In genomic region chr20:36277546-36277945, GRCh38 we compare ENCODE assay signal across 27 cellular contexts.
"Had no signal": no experiment of that assay in that cellular context is flagged by ENCODE, and none has a peak within 500 bp of the region (broad histone marks: within the 10 kb centered on the region; RNA-seq: fewer than 3 reads in every experiment).

No MANE protein-coding gene starts in this region.

- H3K36me3 ChIP-seq: brain microvascular endothelial cell, cardiac muscle cell, SJCRH30 had no signal

- ATAC-seq: activated CD4-positive, alpha-beta T cell treated with anti-CD3 and anti-CD28 coated beads for 36 hours; activated CD8-positive, alpha-beta T cell treated with anti-CD3 and anti-CD28 coated beads, Interleukin-2, amount 10 ng/mL, durations not matched to agents 7 days and 5 days; activated naive CD4-positive, alpha-beta T cell treated with anti-CD3 and anti-CD28 coated beads, Interleukin-2, amount 50 U/mL, for 72 hours; activated T-cell treated with anti-CD3 and anti-CD28 coated beads, Interleukin-2, amount 50 U/mL, for 4 hours; Panc1 had no signal

- H3K27me3 ChIP-seq: cardiac muscle cell had no signal

- H3K27ac ChIP-seq: brain microvascular endothelial cell, cardiac muscle cell, SJCRH30, VCaP had no signal

- H3K27ac Mint-ChIP-seq: activated CD4-positive, alpha-beta T cell treated with anti-CD3 and anti-CD28 coated beads for 36 hours; activated CD8-positive, alpha-beta T cell treated with anti-CD3 and anti-CD28 coated beads, Interleukin-2, amount 10 ng/mL, durations not matched to agents 7 days and 5 days had no signal

- H3K4me3 Mint-ChIP-seq: activated CD4-positive, alpha-beta T cell treated with anti-CD3 and anti-CD28 coated beads for 36 hours; activated CD8-positive, alpha-beta T cell treated with anti-CD3 and anti-CD28 coated beads, Interleukin-2, amount 10 ng/mL, durations not matched to agents 7 days and 5 days; activated T-cell treated with anti-CD3 and anti-CD28 coated beads, Interleukin-2, amount 50 U/mL, for 4 hours had no signal

- H3K4me3 ChIP-seq: cardiac muscle cell, SJCRH30 had no signal

- H3K36me3 Mint-ChIP-seq: activated naive CD4-positive, alpha-beta T cell treated with anti-CD3 and anti-CD28 coated beads, Interleukin-2, amount 50 U/mL, for 72 hours had no signal

- H3K4me1 ChIP-seq: SJCRH30 had no signal

- DNase-seq: activated CD4-positive, alpha-beta T cell treated with anti-CD3 and anti-CD28 coated beads for 36 hours; activated CD4-positive, alpha-beta T cell treated with anti-CD3 and anti-CD28 coated beads, Interleukin-2, amount 50 U/mL, for 1 hour; activated CD4-positive, CD25-positive, alpha-beta regulatory T cell; activated CD8-positive, alpha-beta T cell treated with anti-CD3 and anti-CD28 coated beads, Interleukin-2, amount 10 ng/mL, durations not matched to agents 7 days and 5 days; activated effector memory CD4-positive, alpha-beta T cell treated with anti-CD3 and anti-CD28 coated beads, Interleukin-2, amount 50 U/mL, for 16 hours; activated naive CD4-positive, alpha-beta T cell treated with Interleukin-2 at 50 U/mL for 16 hours; activated T-cell treated with anti-CD3 and anti-CD28 coated beads, Interleukin-2, amount 50 U/mL, for 4 hours; brain microvascular endothelial cell; KG1; NCI-H1092 treated with DMSO at 0.1 percent for 48 hours; NCI-H1417 treated with DMSO at 0.1 percent for 48 hours; NCI-H1694; NCI-H2029; NCI-H2107; NCI-H510A treated with DMSO at 0.1 percent for 48 hours; NCI-H69; NK-92 treated with Interleukin-12 subunit alpha and Interleukin-12 subunit beta, amount 100 ng/mL, for 24 hours; OCI-M1; Right ventricle myocardium superior; RPMI8226; SJCRH30; SK-N-SH; T-helper 1 cell had no signal

- H3K4me1 Mint-ChIP-seq: activated CD4-positive, alpha-beta T cell treated with anti-CD3 and anti-CD28 coated beads for 36 hours had no signal

- H3K9me3 ChIP-seq: SJCRH30, SK-N-SH had no signal

- H3K9me3 Mint-ChIP-seq: activated naive CD4-positive, alpha-beta T cell treated with anti-CD3 and anti-CD28 coated beads, Interleukin-2, amount 50 U/mL, for 72 hours; activated T-cell treated with anti-CD3 and anti-CD28 coated beads, Interleukin-2, amount 50 U/mL, for 4 hours had no signal
